1 cellular context compared by ENCODE assay signal in genomic region chr7:156940421-156941122, GRCh38.
A peak's percentile ranks its signal among the peaks of the same experiment; 100 is the strongest.
TF ChIP-seq lines count a peak whose summit lies in the region.

No MANE protein-coding gene starts in this region.

TF ChIP-seq in K562, 482 proteins besides CTCF, POLR2A, EP300 and RAD21:
- TF ChIP-seq ZBTB33 (CRISPR knock-in tag; IDR thresholded peaks at IDR 0.05) (peak; percentile 91), NBN (IDR thresholded peaks at IDR 0.05; ENCODE audit: low read depth) (no peak), ZNF512 (tag; IDR thresholded peaks at IDR 0.05) (no peak)
